ENCODE assay signal across 1 cellular context in the genomic region with DNA sequence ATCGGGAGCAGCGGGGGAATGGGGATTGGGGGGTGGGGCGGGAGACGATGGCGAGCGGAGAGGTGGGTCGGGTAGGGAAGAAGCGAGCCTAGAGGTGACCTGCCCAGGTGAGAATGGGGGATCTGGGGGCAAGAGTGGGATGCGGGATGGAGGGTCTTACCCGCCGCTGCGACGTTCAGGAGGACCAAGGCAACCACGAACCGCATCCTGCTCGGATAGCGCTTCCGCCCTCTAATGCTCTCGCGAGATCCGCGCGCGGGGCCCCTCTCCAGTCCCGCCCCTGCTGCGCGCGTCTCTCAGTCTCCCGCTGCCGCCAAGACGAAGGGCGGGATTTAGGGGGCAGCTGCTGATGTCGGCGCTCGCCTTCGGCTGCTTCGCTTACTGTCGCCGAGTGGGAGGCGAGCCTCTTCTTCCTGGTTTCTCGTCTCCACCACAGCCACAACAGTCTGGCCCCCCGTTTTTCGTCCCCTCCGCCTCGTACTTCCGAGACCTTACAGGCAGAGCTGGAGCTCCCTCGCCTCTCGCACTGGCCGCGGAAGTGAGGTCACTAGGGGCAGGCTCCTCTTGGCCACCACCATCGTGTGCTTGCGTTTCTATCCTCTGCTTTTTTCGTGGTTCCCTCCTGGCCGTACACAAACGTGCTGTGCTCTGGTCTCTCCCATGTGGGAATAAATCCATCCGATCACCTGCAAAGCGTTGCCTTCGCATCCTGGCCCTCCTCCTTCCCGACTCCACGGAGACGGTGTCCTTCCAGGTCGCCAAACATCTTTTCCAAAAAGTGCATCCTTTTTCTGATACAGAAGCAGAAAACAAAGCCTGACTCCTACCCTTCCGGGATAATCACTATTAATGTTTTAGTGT.
TF ChIP-seq lines count a peak whose summit lies in the region.

A gene (minus strand): TSS at position 233 of the 861 bp plus-strand sequence. CDS start 27 bp downstream, at position 206.

TF ChIP-seq in GM12878, 131 proteins besides CTCF, POLR2A, EP300 and RAD21 (continued from another document):
- TF ChIP-seq, protein P1, sequence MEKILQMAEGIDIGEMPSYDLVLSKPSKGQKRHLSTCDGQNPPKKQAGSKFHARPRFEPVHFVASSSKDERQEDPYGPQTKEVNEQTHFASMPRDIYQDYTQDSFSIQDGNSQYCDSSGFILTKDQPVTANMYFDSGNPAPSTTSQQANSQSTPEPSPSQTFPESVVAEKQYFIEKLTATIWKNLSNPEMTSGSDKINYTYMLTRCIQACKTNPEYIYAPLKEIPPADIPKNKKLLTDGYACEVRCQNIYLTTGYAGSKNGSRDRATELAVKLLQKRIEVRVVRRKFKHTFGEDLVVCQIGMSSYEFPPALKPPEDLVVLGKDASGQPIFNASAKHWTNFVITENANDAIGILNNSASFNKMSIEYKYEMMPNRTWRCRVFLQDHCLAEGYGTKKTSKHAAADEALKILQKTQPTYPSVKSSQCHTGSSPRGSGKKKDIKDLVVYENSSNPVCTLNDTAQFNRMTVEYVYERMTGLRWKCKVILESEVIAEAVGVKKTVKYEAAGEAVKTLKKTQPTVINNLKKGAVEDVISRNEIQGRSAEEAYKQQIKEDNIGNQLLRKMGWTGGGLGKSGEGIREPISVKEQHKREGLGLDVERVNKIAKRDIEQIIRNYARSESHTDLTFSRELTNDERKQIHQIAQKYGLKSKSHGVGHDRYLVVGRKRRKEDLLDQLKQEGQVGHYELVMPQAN (conservative IDR thresholded peaks at IDR 0.05) = peak; percentile 41; the same call in 1 of the 2 replicates
- TF ChIP-seq, protein P2, sequence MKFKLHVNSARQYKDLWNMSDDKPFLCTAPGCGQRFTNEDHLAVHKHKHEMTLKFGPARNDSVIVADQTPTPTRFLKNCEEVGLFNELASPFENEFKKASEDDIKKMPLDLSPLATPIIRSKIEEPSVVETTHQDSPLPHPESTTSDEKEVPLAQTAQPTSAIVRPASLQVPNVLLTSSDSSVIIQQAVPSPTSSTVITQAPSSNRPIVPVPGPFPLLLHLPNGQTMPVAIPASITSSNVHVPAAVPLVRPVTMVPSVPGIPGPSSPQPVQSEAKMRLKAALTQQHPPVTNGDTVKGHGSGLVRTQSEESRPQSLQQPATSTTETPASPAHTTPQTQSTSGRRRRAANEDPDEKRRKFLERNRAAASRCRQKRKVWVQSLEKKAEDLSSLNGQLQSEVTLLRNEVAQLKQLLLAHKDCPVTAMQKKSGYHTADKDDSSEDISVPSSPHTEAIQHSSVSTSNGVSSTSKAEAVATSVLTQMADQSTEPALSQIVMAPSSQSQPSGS (IDR thresholded peaks at IDR 0.05; ENCODE audit: low read length) = no peak
- TF ChIP-seq ZBED1 (IDR thresholded peaks at IDR 0.05; ENCODE audit: borderline replicate concordance) (peak; percentile 77; the same call in 1 of the 2 replicates), HCFC1 (IDR thresholded peaks at IDR 0.05; ENCODE audit: low read length) (peak; percentile 39; the same call in 1 of the 2 replicates), ZZZ3 (IDR thresholded peaks at IDR 0.05; ENCODE audit: control insufficient read depth, insufficient read length, low read depth) (no peak), ZNF384 (IDR thresholded peaks at IDR 0.05; ENCODE audit: borderline replicate concordance, low read depth, low read length) (no peak), YBX1 (IDR thresholded peaks at IDR 0.05) (no peak), CBX5 (IDR thresholded peaks at IDR 0.05; ENCODE audit: low read depth) (no peak), CHD2 (IDR thresholded peaks at IDR 0.05; ENCODE audit: borderline replicate concordance, low read depth, low read length) (peak; percentile 99), KDM1A (IDR thresholded peaks at IDR 0.05; ENCODE audit: borderline replicate concordance) (no peak), PAX8 (IDR thresholded peaks at IDR 0.05) (0 out of 2 replicates have a peak, but pooled peaks have one; percentile 60), POLR2AphosphoS5 (IDR thresholded peaks at IDR 0.05; ENCODE audit: low read length) (peak; percentile 99), SPI1 (IDR thresholded peaks at IDR 0.05; ENCODE audit: borderline replicate concordance, insufficient read depth, low read depth, low read length) (peak; percentile 42), STAT1 (conservative IDR thresholded peaks at IDR 0.05) (no peak; the same call in 1 of the 2 replicates), RB1 (IDR thresholded peaks at IDR 0.05; ENCODE audit: borderline replicate concordance) (peak; percentile 97; the same call in 1 of the 2 replicates), DPF2 (IDR thresholded peaks at IDR 0.05) (no peak; the same call in 1 of the 2 replicates), EGR1 (IDR thresholded peaks at IDR 0.05; ENCODE audit: borderline replicate concordance in 1 of 2, low read depth in 2 of 2, low read length in 2 of 2) (peak in 1 of 2 experiments; percentile 21; a peak in 1 of 3 replicates), EZH2 (IDR thresholded peaks at IDR 0.05; ENCODE audit: borderline replicate concordance, control insufficient read depth, low read depth, low read length) (no peak), RFX5 (IDR thresholded peaks at IDR 0.05; ENCODE audit: low read depth, low read length) (no peak), SRF (IDR thresholded peaks at IDR 0.05; ENCODE audit: low read depth in 2 of 2, low read length in 2 of 2) (0 out of 4 replicates have a peak, but pooled peaks of 1 of the 2 experiments have one; percentile 35), ZNF207 (IDR thresholded peaks at IDR 0.05; ENCODE audit: borderline replicate concordance) (peak; percentile 99), RAD51 (IDR thresholded peaks at IDR 0.05) (no peak), SREBF1 (IDR thresholded peaks at IDR 0.05; ENCODE audit: low read length) (no peak)
- TF ChIP-seq, protein P3, sequence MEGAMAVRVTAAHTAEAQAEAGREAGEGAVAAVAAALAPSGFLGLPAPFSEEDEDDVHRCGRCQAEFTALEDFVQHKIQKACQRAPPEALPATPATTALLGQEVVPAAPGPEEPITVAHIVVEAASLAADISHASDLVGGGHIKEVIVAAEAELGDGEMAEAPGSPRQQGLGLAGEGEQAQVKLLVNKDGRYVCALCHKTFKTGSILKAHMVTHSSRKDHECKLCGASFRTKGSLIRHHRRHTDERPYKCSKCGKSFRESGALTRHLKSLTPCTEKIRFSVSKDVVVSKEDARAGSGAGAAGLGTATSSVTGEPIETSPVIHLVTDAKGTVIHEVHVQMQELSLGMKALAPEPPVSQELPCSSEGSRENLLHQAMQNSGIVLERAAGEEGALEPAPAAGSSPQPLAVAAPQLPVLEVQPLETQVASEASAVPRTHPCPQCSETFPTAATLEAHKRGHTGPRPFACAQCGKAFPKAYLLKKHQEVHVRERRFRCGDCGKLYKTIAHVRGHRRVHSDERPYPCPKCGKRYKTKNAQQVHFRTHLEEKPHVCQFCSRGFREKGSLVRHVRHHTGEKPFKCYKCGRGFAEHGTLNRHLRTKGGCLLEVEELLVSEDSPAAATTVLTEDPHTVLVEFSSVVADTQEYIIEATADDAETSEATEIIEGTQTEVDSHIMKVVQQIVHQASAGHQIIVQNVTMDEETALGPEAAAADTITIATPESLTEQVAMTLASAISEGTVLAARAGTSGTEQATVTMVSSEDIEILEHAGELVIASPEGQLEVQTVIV (IDR thresholded peaks at IDR 0.05; ENCODE audit: borderline replicate concordance, partially characterized antibody) = peak; percentile 65
- TF ChIP-seq, protein P4, sequence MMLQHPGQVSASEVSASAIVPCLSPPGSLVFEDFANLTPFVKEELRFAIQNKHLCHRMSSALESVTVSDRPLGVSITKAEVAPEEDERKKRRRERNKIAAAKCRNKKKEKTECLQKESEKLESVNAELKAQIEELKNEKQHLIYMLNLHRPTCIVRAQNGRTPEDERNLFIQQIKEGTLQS (IDR thresholded peaks at IDR 0.05; ENCODE audit: borderline replicate concordance, extremely low read depth, low read depth, low read length) = no peak
